Comparison of ENCODE assay signal across 9 cellular contexts in the genomic region with DNA sequence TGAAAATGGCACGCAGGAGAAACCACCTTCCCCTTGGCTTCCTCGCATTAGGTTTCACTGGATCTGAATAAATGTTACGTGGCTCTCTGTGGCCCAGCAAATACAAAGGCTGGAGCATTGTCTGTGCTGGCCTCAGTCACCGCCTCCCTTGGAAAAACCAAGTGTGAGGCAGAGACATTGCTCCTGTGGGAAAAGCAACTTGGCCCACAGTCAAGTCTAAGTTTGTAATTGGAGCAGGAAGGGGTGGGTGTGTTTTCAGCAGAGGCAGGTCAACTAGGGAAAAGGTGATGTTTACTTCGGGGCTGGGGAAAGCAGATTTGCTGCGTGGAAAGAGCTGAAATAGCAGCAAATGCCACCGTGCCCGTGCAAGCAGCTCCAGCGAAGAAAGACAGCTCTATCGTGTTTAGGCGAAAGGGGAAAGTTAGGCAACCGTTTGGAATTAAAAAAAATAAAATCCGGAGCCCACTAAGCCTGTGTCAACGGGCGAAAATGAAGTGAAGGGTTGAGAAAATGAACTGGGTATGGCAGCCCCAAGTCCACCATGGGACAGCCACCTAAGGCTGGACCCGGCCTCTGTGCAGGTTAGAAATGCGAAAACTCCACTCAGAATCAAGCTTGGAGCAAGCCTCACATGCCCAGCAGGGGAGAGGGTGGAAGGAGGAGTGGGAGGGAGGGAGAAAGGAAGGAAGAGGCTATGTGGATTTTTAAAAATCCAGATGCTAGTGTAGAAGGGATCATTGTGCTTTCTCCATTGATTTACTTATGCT.
DNase-seq lines count a peak whose midpoint lies in the region; ATAC-seq and TF ChIP-seq lines count a peak whose summit lies in the region.
"Had no signal": no experiment of that assay in that cellular context is flagged by ENCODE, and none has a peak within 500 bp of the region (broad histone marks: within the 10 kb centered on the region; RNA-seq: fewer than 3 reads in every experiment).

No MANE protein-coding gene starts in this region.

- TF ChIP-seq CTCF in liver (IDR thresholded peaks at IDR 0.05; ENCODE audit: low read depth, low read length, missing input control) (no peak), transverse colon (IDR thresholded peaks at IDR 0.05) (peak in 1 of 5 experiments; percentile 21)

- DNase-seq in NCI-H748 (lab: John Stamatoyannopoulos, UW; ENCODE audit: unreplicated experiment) = peak; percentile 29
- DNase-seq in NCI-H748 treated with DMSO at 0.1 percent for 48 hours (lab: John Stamatoyannopoulos, UW) = no peak
- peak in 6 of 61 donors; percentile 17 to 62 (median 24) for DNase-seq in caudate nucleus (lab: John Stamatoyannopoulos, UW)
- peak; percentile 74 for DNase-seq in transverse colon
- DNase-seq in D341Med (ENCODE audit: low spot score) = no peak
- DNase-seq: NCI-H1694 treated with DMSO at 0.1 percent for 48 hours had no signal

- 26% methylated on average over 17 of the region's 17 CpGs for WGBS in liver
- 36 to 57% methylated on average over 14 to 17 of the region's 17 CpGs for WGBS in transverse colon (ENCODE audit: low coverage in 1 of 2), 2 donors

- no peaks in the 10 kb centered on the region for H3K27me3 ChIP-seq in liver (ENCODE audit: control insufficient read depth in 4 of 4, insufficient read depth in 4 of 4, low read length in 3 of 4)
- H3K27me3 ChIP-seq in transverse colon = no peaks in the 10 kb centered on the region

- intact Hi-C loops in transverse colon (cut with DNase I; ENCODE audit: low total_unique reads) = loop anchor here (5.0 kb wide), 1 partner anchor 667 kb away; no protein-coding TSS in a partner anchor

- H3K9ac ChIP-seq in liver (ENCODE audit: low read depth in 1 of 2, low read length in 2 of 2) = peak overlapping the region; percentile 56 to 92

- TF ChIP-seq POLR2A in transverse colon (IDR thresholded peaks at IDR 0.05) = peak; percentile 55

- H3K27ac ChIP-seq in caudate nucleus (ENCODE audit: low read depth, low read length) = peak overlapping the region; percentile 31
- peak overlapping the region; percentile 91 to 92 for H3K27ac ChIP-seq in liver (ENCODE audit: low read depth in 1 of 2, low read length in 2 of 2)
- peak overlapping the region; percentile 84 to 88 (median 86) for H3K27ac ChIP-seq in transverse colon

- ATAC-seq in HG02884 (IDR thresholded peaks at IDR 0.05; ENCODE audit: unreplicated experiment) = no peak
- no peak for ATAC-seq in GM18517 (IDR thresholded peaks at IDR 0.05; ENCODE audit: unreplicated experiment)

- H3K4me1 ChIP-seq in liver (ENCODE audit: control insufficient read depth in 4 of 4, insufficient read depth in 4 of 4, low read length in 3 of 4) = peaks cover 6 to 38% (median 18%) of the 10 kb centered on the region in 4 donors
- peaks cover 0 to 55% (median 24%) of the 10 kb centered on the region in 4 donors for H3K4me1 ChIP-seq in transverse colon

- peak; percentile 72 to 77 for TF ChIP-seq RAD21 in liver (IDR thresholded peaks at IDR 0.05)

- H3K4me3 ChIP-seq in liver (ENCODE audit: low read depth in 1 of 3, low read length in 3 of 3) (peak overlapping the region; percentile 0 to 29 (median 12)), transverse colon (peak overlapping the region in 1 of 4 donors; percentile 34)

- H3K9me3 ChIP-seq in liver (ENCODE audit: control insufficient read depth in 4 of 4, low read length in 3 of 4) (no peaks in the 10 kb centered on the region), transverse colon (no peaks in the 10 kb centered on the region)

- in situ Hi-C loops in transverse colon (cut with MboI; ENCODE audit: low pct_ligation_motif_present in 1 of 4, low pct_unique_long_range_greater_than_20kb in 1 of 4, low sequenced_read_pairs in 3 of 4) = no loop called here

- no peak for TF ChIP-seq EP300 in transverse colon (IDR thresholded peaks at IDR 0.05; ENCODE audit: low read depth)

- H3K36me3 ChIP-seq in liver (ENCODE audit: control insufficient read depth in 4 of 4, insufficient read depth in 3 of 4, low read depth in 1 of 4, low read length in 3 of 4) (no peaks in the 10 kb centered on the region), transverse colon (no peaks in the 10 kb centered on the region)

TF ChIP-seq in liver, 16 proteins besides CTCF, POLR2A, EP300 and RAD21:
- TF ChIP-seq NR2F2 (IDR thresholded peaks at IDR 0.05) (peak; percentile 28), RXRA (IDR thresholded peaks at IDR 0.05) (peak; percentile 96 to 98), GABPA (IDR thresholded peaks at IDR 0.05 in 1 of 2, conservative IDR thresholded peaks at IDR 0.05 in 1 of 2) (peak in 1 of 2 donors; percentile 34), SP1 (IDR thresholded peaks at IDR 0.05) (peak; percentile 99), JUND (IDR thresholded peaks at IDR 0.05) (peak; percentile 65 to 81), YY1 (IDR thresholded peaks at IDR 0.05) (peak; percentile 93), FOXA1 (IDR thresholded peaks at IDR 0.05) (peak; percentile 91), TAF1 (conservative IDR thresholded peaks at IDR 0.05) (peak; percentile 73), HNF4G (IDR thresholded peaks at IDR 0.05) (no peak), FOXA2 (IDR thresholded peaks at IDR 0.05) (peak; percentile 93), HNF4A (conservative IDR thresholded peaks at IDR 0.05) (peak; percentile 72 to 87), EGR1 (IDR thresholded peaks at IDR 0.05; ENCODE audit: low read depth in 2 of 2) (peak; percentile 38 to 84)
- TF ChIP-seq, protein P1, sequence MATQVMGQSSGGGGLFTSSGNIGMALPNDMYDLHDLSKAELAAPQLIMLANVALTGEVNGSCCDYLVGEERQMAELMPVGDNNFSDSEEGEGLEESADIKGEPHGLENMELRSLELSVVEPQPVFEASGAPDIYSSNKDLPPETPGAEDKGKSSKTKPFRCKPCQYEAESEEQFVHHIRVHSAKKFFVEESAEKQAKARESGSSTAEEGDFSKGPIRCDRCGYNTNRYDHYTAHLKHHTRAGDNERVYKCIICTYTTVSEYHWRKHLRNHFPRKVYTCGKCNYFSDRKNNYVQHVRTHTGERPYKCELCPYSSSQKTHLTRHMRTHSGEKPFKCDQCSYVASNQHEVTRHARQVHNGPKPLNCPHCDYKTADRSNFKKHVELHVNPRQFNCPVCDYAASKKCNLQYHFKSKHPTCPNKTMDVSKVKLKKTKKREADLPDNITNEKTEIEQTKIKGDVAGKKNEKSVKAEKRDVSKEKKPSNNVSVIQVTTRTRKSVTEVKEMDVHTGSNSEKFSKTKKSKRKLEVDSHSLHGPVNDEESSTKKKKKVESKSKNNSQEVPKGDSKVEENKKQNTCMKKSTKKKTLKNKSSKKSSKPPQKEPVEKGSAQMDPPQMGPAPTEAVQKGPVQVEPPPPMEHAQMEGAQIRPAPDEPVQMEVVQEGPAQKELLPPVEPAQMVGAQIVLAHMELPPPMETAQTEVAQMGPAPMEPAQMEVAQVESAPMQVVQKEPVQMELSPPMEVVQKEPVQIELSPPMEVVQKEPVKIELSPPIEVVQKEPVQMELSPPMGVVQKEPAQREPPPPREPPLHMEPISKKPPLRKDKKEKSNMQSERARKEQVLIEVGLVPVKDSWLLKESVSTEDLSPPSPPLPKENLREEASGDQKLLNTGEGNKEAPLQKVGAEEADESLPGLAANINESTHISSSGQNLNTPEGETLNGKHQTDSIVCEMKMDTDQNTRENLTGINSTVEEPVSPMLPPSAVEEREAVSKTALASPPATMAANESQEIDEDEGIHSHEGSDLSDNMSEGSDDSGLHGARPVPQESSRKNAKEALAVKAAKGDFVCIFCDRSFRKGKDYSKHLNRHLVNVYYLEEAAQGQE (IDR thresholded peaks at IDR 0.05) = peak; percentile 90
- TF ChIP-seq, protein P2, sequence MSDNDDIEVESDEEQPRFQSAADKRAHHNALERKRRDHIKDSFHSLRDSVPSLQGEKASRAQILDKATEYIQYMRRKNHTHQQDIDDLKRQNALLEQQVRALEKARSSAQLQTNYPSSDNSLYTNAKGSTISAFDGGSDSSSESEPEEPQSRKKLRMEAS (IDR thresholded peaks at IDR 0.05) = peak; percentile 84
- TF ChIP-seq, protein P3, sequence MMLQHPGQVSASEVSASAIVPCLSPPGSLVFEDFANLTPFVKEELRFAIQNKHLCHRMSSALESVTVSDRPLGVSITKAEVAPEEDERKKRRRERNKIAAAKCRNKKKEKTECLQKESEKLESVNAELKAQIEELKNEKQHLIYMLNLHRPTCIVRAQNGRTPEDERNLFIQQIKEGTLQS (IDR thresholded peaks at IDR 0.05) = peak; percentile 77
- TF ChIP-seq, protein P4, sequence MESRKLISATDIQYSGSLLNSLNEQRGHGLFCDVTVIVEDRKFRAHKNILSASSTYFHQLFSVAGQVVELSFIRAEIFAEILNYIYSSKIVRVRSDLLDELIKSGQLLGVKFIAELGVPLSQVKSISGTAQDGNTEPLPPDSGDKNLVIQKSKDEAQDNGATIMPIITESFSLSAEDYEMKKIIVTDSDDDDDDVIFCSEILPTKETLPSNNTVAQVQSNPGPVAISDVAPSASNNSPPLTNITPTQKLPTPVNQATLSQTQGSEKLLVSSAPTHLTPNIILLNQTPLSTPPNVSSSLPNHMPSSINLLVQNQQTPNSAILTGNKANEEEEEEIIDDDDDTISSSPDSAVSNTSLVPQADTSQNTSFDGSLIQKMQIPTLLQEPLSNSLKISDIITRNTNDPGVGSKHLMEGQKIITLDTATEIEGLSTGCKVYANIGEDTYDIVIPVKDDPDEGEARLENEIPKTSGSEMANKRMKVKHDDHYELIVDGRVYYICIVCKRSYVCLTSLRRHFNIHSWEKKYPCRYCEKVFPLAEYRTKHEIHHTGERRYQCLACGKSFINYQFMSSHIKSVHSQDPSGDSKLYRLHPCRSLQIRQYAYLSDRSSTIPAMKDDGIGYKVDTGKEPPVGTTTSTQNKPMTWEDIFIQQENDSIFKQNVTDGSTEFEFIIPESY (IDR thresholded peaks at IDR 0.05) = peak; percentile 73

Comparison
In these comparisons a context has a peak if more than half of its experiments do, and no peak if none do; other contexts are left out.
1. DNase-seq: peak in NCI-H748 (single experiment) and transverse colon (single experiment); none in NCI-H748 treated with DMSO at 0.1 percent for 48 hours (single experiment) and D341Med (single experiment).
2. H3K27ac ChIP-seq: peak in every context shown above with its lines; median percentile 92 in liver; 86 in transverse colon; 31 in caudate nucleus.